28 cellular contexts compared by ENCODE assay signal in the genomic region with DNA sequence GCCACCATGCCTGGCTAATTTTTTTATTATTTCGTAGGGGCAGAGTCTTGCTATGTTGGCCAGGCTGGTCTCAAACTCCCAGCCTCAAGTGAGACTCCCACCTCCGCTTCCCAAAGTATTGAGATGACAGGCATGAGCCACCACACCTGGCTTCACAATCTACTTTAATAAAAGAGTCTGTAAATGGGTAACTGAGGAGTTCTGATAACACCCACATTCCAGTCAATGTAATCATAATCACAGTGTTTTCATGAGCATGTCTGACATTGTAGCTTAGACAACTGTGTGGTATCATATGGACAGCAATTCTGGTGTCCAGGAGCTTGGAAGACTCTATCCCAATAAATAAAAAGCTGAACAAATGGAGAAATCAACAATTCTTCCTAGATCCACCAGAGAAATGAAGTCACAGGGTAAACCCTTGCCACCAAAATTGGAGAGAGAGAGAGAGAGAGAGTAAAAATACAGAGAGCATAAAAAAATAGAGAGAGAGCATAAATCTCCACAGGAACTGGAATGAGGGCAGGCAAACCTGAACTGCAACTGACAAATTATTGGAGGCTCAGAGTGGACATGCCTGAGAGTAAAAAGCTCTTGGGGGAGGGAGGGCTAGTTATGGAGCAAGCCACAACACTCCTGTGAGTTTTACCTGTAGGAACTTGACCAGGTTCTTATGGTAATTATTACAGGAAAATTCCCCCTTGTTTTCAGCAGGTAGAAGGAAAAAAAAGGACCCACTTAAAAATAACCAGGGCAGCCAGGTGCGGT. TPM values are rescaled to one million over a fixed set of nuclear protein-coding genes. Genes with fewer than 3 reads are reported as not detected.
A peak's percentile ranks its signal among the peaks of the same experiment; 100 is the strongest.
DNase-seq lines count a peak whose midpoint lies in the region; ATAC-seq, FAIRE-seq and TF ChIP-seq lines count a peak whose summit lies in the region.
"Had no signal": no experiment of that assay in that cellular context is flagged by ENCODE, and none has a peak within 500 bp of the region (broad histone marks: within the 10 kb centered on the region; RNA-seq: fewer than 3 reads in every experiment).

No MANE protein-coding gene starts in this region.

- no TSS peak for BruUV-seq in HepG2 (replicated peaks; lab: Mats Ljungman, UMichigan)

- no peak overlapping the region for H3K4me2 ChIP-seq in HepG2 (ENCODE audit: low read depth, low read length)

- ATAC-seq in HepG2 (0 out of 3 replicates have a peak, but pooled peaks have one; percentile 48), right lobe of liver (no peak), esophagus mucosa (peak; percentile 57)
- ATAC-seq: activated naive CD4-positive, alpha-beta T cell treated with anti-CD3 and anti-CD28 coated beads, Interleukin-2, amount 50 U/mL, for 72 hours; activated T-cell treated with anti-CD3 and anti-CD28 coated beads, Interleukin-2, amount 50 U/mL, for 72 hours; left lobe of liver; psoas muscle; stimulated activated naive CD8-positive, alpha-beta T cell treated with anti-CD3 and anti-CD28 coated beads, Interleukin-15, Interleukin-2, amounts not matched to agents 100 U/mL and 50 U/mL, for 24 hours had no signal

- H3K27me3 Mint-ChIP-seq in mesothelial cell of epicardium (ENCODE audit: low read depth): no peaks in the 10 kb centered on the region

- POLR2A ChIA-PET in HepG2 (lab: Yijun Ruan, JAX): interaction anchor here (2.0 kb wide), 1 partner anchor 12 kb away, joined by 9 read pairs; a partner anchor contains a TSS

- TF ChIP-seq POLR2A in HepG2 (IDR thresholded peaks at IDR 0.05; ENCODE audit: insufficient read depth in 1 of 2, low read depth in 2 of 2, low read length in 2 of 2) (no peak), right lobe of liver (IDR thresholded peaks at IDR 0.05) (no peak)

- no peak overlapping the region for H3K4me3 Mint-ChIP-seq in mesothelial cell of epicardium
- H3K4me3 Mint-ChIP-seq: activated T-cell treated with anti-CD3 and anti-CD28 coated beads, Interleukin-2, amount 50 U/mL, for 72 hours; neural crest cell; T-helper 1 cell treated with Interleukin-12 subunit alpha and Interleukin-12 subunit beta and Interleukin-4 antibody, amounts not matched to agents 30 μg/mL and 1 μg/mL, for 36 hours had no signal

- TF ChIP-seq RAD21 in HepG2 (CRISPR knock-in tag; IDR thresholded peaks at IDR 0.05): no peak

- CTCF ChIA-PET in HepG2 (lab: Yijun Ruan, JAX; ENCODE audit: low intra/inter-chr PET ratio, low total read pairs): no interaction called here

- TF ChIP-seq EP300 in HepG2 (IDR thresholded peaks at IDR 0.05; ENCODE audit: low read depth in 2 of 2, low read length in 2 of 2) (no peak), HepG2 (CRISPR knock-in tag; IDR thresholded peaks at IDR 0.05; ENCODE audit: borderline replicate concordance) (no peak)

- no peak for TF ChIP-seq CTCF in HepG2 (CRISPR knock-in tag; IDR thresholded peaks at IDR 0.05)
- no peak for TF ChIP-seq CTCF in right lobe of liver (IDR thresholded peaks at IDR 0.05)
- TF ChIP-seq CTCF in mesothelial cell of epicardium (IDR thresholded peaks at IDR 0.05; ENCODE audit: unreplicated experiment): no peak
- TF ChIP-seq CTCF in GM13977 (IDR thresholded peaks at IDR 0.05; ENCODE audit: extremely low read depth, insufficient read depth, missing control alignments): no peak
- no peak for TF ChIP-seq CTCF in left ventricle myocardium inferior (IDR thresholded peaks at IDR 0.05; ENCODE audit: borderline replicate concordance)

- no peaks in the 10 kb centered on the region for H3K36me3 ChIP-seq in HepG2 (replicated peaks in 1 of 2; ENCODE audit: control insufficient read depth in 1 of 2, insufficient read depth in 2 of 2, low read length in 2 of 2)
- no peaks in the 10 kb centered on the region for H3K36me3 ChIP-seq in right lobe of liver
- H3K36me3 ChIP-seq in left ventricle myocardium inferior: no peaks in the 10 kb centered on the region
- H3K36me3 ChIP-seq: esophagus squamous epithelium had no signal

- no peak for FAIRE-seq in HepG2 (lab: Jason Lieb, UNC)
- FAIRE-seq: astrocyte had no signal

- no peak overlapping the region for H3K9ac ChIP-seq in HepG2 (ENCODE audit: insufficient read depth, low read depth, low read length)
- H3K9ac ChIP-seq: GM23248 had no signal

- H3K27me3 ChIP-seq in HepG2 (ENCODE audit: control insufficient read depth in 1 of 2, insufficient read depth in 2 of 2, low read length in 2 of 2) (no peaks in the 10 kb centered on the region), right lobe of liver (no peaks in the 10 kb centered on the region), left ventricle myocardium inferior (ENCODE audit: low read depth) (no peaks in the 10 kb centered on the region)
- H3K27me3 ChIP-seq: esophagus squamous epithelium had no signal

- no peak overlapping the region for H2AFZ ChIP-seq in HepG2 (ENCODE audit: low read length)
- H2AFZ ChIP-seq: GM23248 had no signal

- no peaks in the 10 kb centered on the region for H3K79me2 ChIP-seq in HepG2 (ENCODE audit: insufficient read depth, low read length)

- no peak for DNase-seq in HepG2 (ENCODE audit: low spot score)
- DNase-seq in right lobe of liver: no peak
- DNase-seq in mesothelial cell of epicardium (ENCODE audit: low spot score in 2 of 2, unreplicated experiment in 2 of 2): no peak
- no peak for DNase-seq in DMS153 treated with DMSO at 0.1 percent for 48 hours (lab: John Stamatoyannopoulos, UW; ENCODE audit: unreplicated experiment)
- no peak for DNase-seq in GM13977 (ENCODE audit: low spot score)
- no peak for DNase-seq in left ventricle myocardium inferior
- DNase-seq in HuH-7.5 (ENCODE audit: low spot score): no peak
- DNase-seq: 8988T; activated CD4-positive, alpha-beta T cell treated with anti-CD3 and anti-CD28 coated beads for 4 hours; activated T-cell treated with anti-CD3 and anti-CD28 coated beads, Interleukin-2, amount 50 U/mL, for 72 hours; effector CD4-positive, alpha-beta T cell; esophagus squamous epithelium; GM23248; MM.1S; NCI-H1417 treated with DMSO at 0.1 percent for 48 hours; NCI-H2107; NCI-H510A; psoas muscle; stimulated activated CD4-positive, alpha-beta T cell treated with anti-CD3 and anti-CD28 coated beads, Interleukin-2, amount 100 ng/mL, for 48 hours; stimulated activated naive CD8-positive, alpha-beta T cell treated with anti-CD3 and anti-CD28 coated beads, Interleukin-15, Interleukin-2, amounts not matched to agents 100 U/mL and 50 U/mL, for 24 hours had no signal

- H3K9me3 ChIP-seq in HepG2 (ENCODE audit: low read length) (no peaks in the 10 kb centered on the region), right lobe of liver (no peaks in the 10 kb centered on the region), left ventricle myocardium inferior (replicated peaks) (no peaks in the 10 kb centered on the region)
- H3K9me3 ChIP-seq: esophagus squamous epithelium, psoas muscle had no signal

- H3K27ac ChIP-seq in HepG2 (ENCODE audit: extremely low read length, insufficient read depth, low read length) (no peak overlapping the region), right lobe of liver (no peak overlapping the region), left ventricle myocardium inferior (replicated peaks) (no peak overlapping the region)
- H3K27ac ChIP-seq: esophagus squamous epithelium, GM23248, psoas muscle had no signal

- H3K27ac Mint-ChIP-seq in mesothelial cell of epicardium: peak overlapping the region; percentile 86
- H3K27ac Mint-ChIP-seq: activated T-cell treated with anti-CD3 and anti-CD28 coated beads, Interleukin-2, amount 50 U/mL, for 72 hours; IgD-negative memory B cell; T-helper 1 cell treated with Interleukin-12 subunit alpha and Interleukin-12 subunit beta and Interleukin-4 antibody, amounts not matched to agents 30 μg/mL and 1 μg/mL, for 36 hours had no signal

- in situ Hi-C loops in HepG2 (cut with HindIII; ENCODE audit: extremely low pct_ligation_motif_present, low pct_unique_long_range_greater_than_20kb) (no loop called here), GM13977 (cut with MboI; ENCODE audit: low pct_unique_long_range_greater_than_20kb, low sequenced_read_pairs, unreplicated experiment) (no loop called here)

- no peaks in the 10 kb centered on the region for H3K36me3 Mint-ChIP-seq in mesothelial cell of epicardium
- H3K36me3 Mint-ChIP-seq: activated naive CD4-positive, alpha-beta T cell treated with anti-CD3 and anti-CD28 coated beads, Interleukin-2, amount 50 U/mL, for 72 hours; IgD-negative memory B cell had no signal

- intact Hi-C loops in HepG2 (cut with micrococcal nuclease; ENCODE audit: unreplicated experiment): no loop called here
- intact Hi-C loops in right lobe of liver (cut with DNase I): no loop called here
- intact Hi-C loops in left ventricle myocardium inferior (cut with micrococcal nuclease): no loop called here

- H3K4me3 ChIP-seq in HepG2 (replicated peaks in 1 of 3; ENCODE audit: insufficient read depth in 1 of 3, low read depth in 2 of 3, low read length in 3 of 3) (no peak overlapping the region), right lobe of liver (no peak overlapping the region), left ventricle myocardium inferior (no peak overlapping the region)
- H3K4me3 ChIP-seq: esophagus squamous epithelium, GM23248, psoas muscle, skin epidermis had no signal

- no peaks in the 10 kb centered on the region for H4K20me1 ChIP-seq in HepG2 (ENCODE audit: insufficient read depth, low read length)

- H3K4me1 Mint-ChIP-seq in mesothelial cell of epicardium: peaks cover 11% of the 10 kb centered on the region
- H3K4me1 Mint-ChIP-seq: neural crest cell had no signal

- H3K4me1 ChIP-seq in HepG2 (ENCODE audit: insufficient read depth, low read length) (peaks cover 13% of the 10 kb centered on the region; the same call in 1 of the 2 replicates), right lobe of liver (no peaks in the 10 kb centered on the region), left ventricle myocardium inferior (no peaks in the 10 kb centered on the region)
- H3K4me1 ChIP-seq: psoas muscle had no signal

- no peaks in the 10 kb centered on the region for H3K9me3 Mint-ChIP-seq in mesothelial cell of epicardium
- H3K9me3 Mint-ChIP-seq: activated naive CD4-positive, alpha-beta T cell treated with anti-CD3 and anti-CD28 coated beads, Interleukin-2, amount 50 U/mL, for 72 hours; activated T-cell treated with anti-CD3 and anti-CD28 coated beads, Interleukin-2, amount 50 U/mL, for 72 hours; IgD-negative memory B cell; neural crest cell; T-helper 1 cell treated with Interleukin-12 subunit alpha and Interleukin-12 subunit beta and Interleukin-4 antibody, amounts not matched to agents 30 μg/mL and 1 μg/mL, for 36 hours had no signal

- 56% methylated on average over 3 of the region's 3 CpGs for WGBS in HepG2 (ENCODE audit: low lambda C conversion rate)
- 72% methylated on average over 3 of the region's 3 CpGs for WGBS in right lobe of liver (ENCODE audit: insufficient coverage, low coverage, low lambda C conversion rate, missing lambda C conversion rate)

RNA-seq across cellular contexts. Expression of a gene that starts 12.4 kb away (rescaled TPM):
- total RNA-seq in HepG2 (2016; rRNA removed; fragmentation: Illumina TruSeq; extraction: Trizol) (15.7 and 27.6 TPM in 2 replicates), right lobe of liver (10 to 100 TPM; 16.4 to 28.6 (median 21.9) TPM), esophagus mucosa (16.4 TPM), mesothelial cell of epicardium (30.6 to 36.6 TPM (median 33.0 TPM) in 3 replicates), left ventricle myocardium inferior (18.0 TPM)
- total RNA-seq in HepG2 (2016; cell fraction: cytosol; rRNA removed; fragmentation: Illumina TruSeq; extraction: Trizol; ENCODE audit: low read depth): 13.4 and 15.5 TPM in 2 replicates
- total RNA-seq in HepG2 (2016; cell fraction: insoluble cytoplasmic fraction; rRNA removed; fragmentation: Illumina TruSeq; extraction: Trizol): 17.2 and 22.8 TPM in 2 replicates
- 7.5 and 10.4 TPM in 2 replicates for total RNA-seq in HepG2 (2016; cell fraction: membrane; rRNA removed; fragmentation: Illumina TruSeq; extraction: Trizol)
- total RNA-seq in HepG2 (2016; cell fraction: nucleus; rRNA removed; fragmentation: Illumina TruSeq; extraction: Trizol): 35.0 and 44.5 TPM in 2 replicates
- polyA plus RNA-seq in HepG2 (2011; rRNA removed): 5.9 and 6.4 TPM in 2 replicates
- polyA plus RNA-seq in HepG2 (2011; cell fraction: cytosol; rRNA removed): 2.5 and 4.2 TPM in 2 replicates
- polyA plus RNA-seq in HepG2 (2011; cell fraction: nucleus; rRNA removed): 6.1 and 6.4 TPM in 2 replicates
- 7.9 and 9.3 TPM in 2 replicates for polyA plus RNA-seq in HepG2 (2012)
- polyA plus RNA-seq in HepG2 (2016; cell fraction: cytosol; fragmentation: Illumina TruSeq; extraction: Trizol; ENCODE audit: low read depth): 6.0 and 6.1 TPM in 2 replicates
- polyA plus RNA-seq in HepG2 (2016; cell fraction: insoluble cytoplasmic fraction; fragmentation: Illumina TruSeq; extraction: Trizol; ENCODE audit: low read depth): 5.6 and 6.5 TPM in 2 replicates
- polyA plus RNA-seq in HepG2 (2016; cell fraction: membrane; fragmentation: Illumina TruSeq; extraction: Trizol; ENCODE audit: low read depth): 5.2 and 5.9 TPM in 2 replicates
- 7.0 and 7.9 TPM in 2 replicates for polyA plus RNA-seq in HepG2 (2016; cell fraction: nucleus; fragmentation: Illumina TruSeq; extraction: Trizol; ENCODE audit: insufficient read depth, low read depth)
- 11.6 and 19.1 TPM in 2 replicates for polyA minus RNA-seq in HepG2 (2011; rRNA and poly(A)+ RNA removed; ENCODE audit: low replicate concordance)
- 16.7 and 25.3 TPM in 2 replicates for polyA minus RNA-seq in HepG2 (2011; cell fraction: cytosol; rRNA and poly(A)+ RNA removed)
- 87.0 and 89.1 TPM in 2 replicates for polyA minus RNA-seq in HepG2 (2011; cell fraction: nucleus; rRNA and poly(A)+ RNA removed)

Comparison
In these comparisons a context has a peak if more than half of its experiments do, and no peak if none do; other contexts are left out.
1. ATAC-seq: peak in HepG2 (single experiment) and esophagus mucosa (single experiment); none in right lobe of liver (0 of 4).